28 cellular contexts compared by ENCODE assay signal in genomic region chr1:230501845-230502244, GRCh38.
DNase-seq lines count a peak whose midpoint lies in the region; ATAC-seq and TF ChIP-seq lines count a peak whose summit lies in the region.
"Had no signal": no experiment of that assay in that cellular context is flagged by ENCODE, and none has a peak within 500 bp of the region (broad histone marks: within the 10 kb centered on the region; RNA-seq: fewer than 3 reads in every experiment).

No MANE protein-coding gene starts in this region.

- intact Hi-C loops in IMR-90 (cut with micrococcal nuclease) = no loop called here

- H3K4me2 ChIP-seq in IMR-90 (ENCODE audit: low read depth, low read length) (no peak overlapping the region), GM23248 (ENCODE audit: unreplicated experiment) (no peak overlapping the region)
- H3K4me2 ChIP-seq: GM23338 had no signal

- no peak overlapping the region for H2AK9ac ChIP-seq in IMR-90 (replicated peaks; ENCODE audit: low read depth, low read length, poor library complexity)

- no peak overlapping the region for H4K91ac ChIP-seq in IMR-90 (ENCODE audit: insufficient read depth, low read depth, low read length)

- H4K8ac ChIP-seq in IMR-90 (ENCODE audit: low read depth in 2 of 2, low read length in 2 of 2) = no peak overlapping the region

- H3K23ac ChIP-seq in IMR-90 (ENCODE audit: low read depth, low read length) = no peak overlapping the region

- TF ChIP-seq CTCF in IMR-90 (conservative IDR thresholded peaks at IDR 0.05; ENCODE audit: low read depth, low read length) (no peak), foreskin keratinocyte (conservative IDR thresholded peaks at IDR 0.05) (no peak)

- no CpG with 5 or more reads among the region's 1 CpG for whole genome bisulfite sequencing in IMR-90 (ENCODE audit: extremely low coverage in 2 of 2, insufficient read length in 1 of 2), 2 experiments
- whole genome bisulfite sequencing in GM23248 (ENCODE audit: low coverage in 1 of 2, low lambda C conversion rate in 2 of 2, missing lambda C conversion rate in 2 of 2), 2 experiments = 24 to 50% methylated on average over 1 of the region's 1 CpG

- H3K79me2 ChIP-seq in GM23248 (ENCODE audit: insufficient read depth) = no peaks in the 10 kb centered on the region

- no peak for TF ChIP-seq POLR2A in IMR-90 (IDR thresholded peaks at IDR 0.05; ENCODE audit: low read depth, low read length)

- DNase-seq in IMR-90 (no peak), RPMI8226 (peak; percentile 49), foreskin keratinocyte (peak; percentile 18 to 22), myocyte (ENCODE audit: low read depth) (peak; percentile 93), SIG-M5 treated with dmso at 0.1 percent for 504 hours (lab: John Stamatoyannopoulos, UW; ENCODE audit: unreplicated experiment) (no peak), NCI-H446 (lab: John Stamatoyannopoulos, UW) (no peak), GM23248 (no peak)
- DNase-seq in activated CD4-positive, alpha-beta T cell treated with anti-CD3 and anti-CD28 coated beads, Interleukin-2, amount 50 U/mL, for 1 hour = no peak
- DNase-seq: activated CD4-positive, alpha-beta T cell treated with anti-CD3 and anti-CD28 coated beads for 1 hour; activated CD8-positive, alpha-beta memory T cell treated with anti-CD3 and anti-CD28 coated beads for 24 hours; activated gamma-delta T cell treated with Interleukin-2 at 50 U/mL for 16 hours; activated T-cell treated with anti-CD3 and anti-CD28 coated beads, Interleukin-2, amount 50 U/mL, for 1 hour; effector memory CD4-positive, alpha-beta T cell; gastrocnemius medialis; KBM-7; MV-4-11; NCI-H1694; NCI-H226; occipital lobe; SIG-M5; spleen; stimulated activated CD4-positive, alpha-beta T cell treated with anti-CD3 and anti-CD28 coated beads, Interleukin-4, amount 100 ng/mL, for 4 hours; stimulated activated naive CD4-positive, alpha-beta T cell treated with Interleukin-2 at 50 U/mL for 16 hours; T-helper 1 cell had no signal

- dilution Hi-C loops in IMR-90 (cut with HindIII; ENCODE audit: low sequenced_read_pairs, unreplicated experiment) = no loop called here

- no peaks in the 10 kb centered on the region for H3F3A ChIP-seq in GM23248 (ENCODE audit: insufficient read depth)

- ATAC-seq in IMR-90 (ENCODE audit: low read depth) = no peak
- no peak for ATAC-seq in foreskin keratinocyte
- ATAC-seq: gastrocnemius medialis, GM23338 had no signal

- no TSS peak for BruUV-seq in IMR-90 (replicated peaks; lab: Mats Ljungman, UMichigan)

- H3K9me1 ChIP-seq in IMR-90 (ENCODE audit: insufficient read depth, low read length) = no peaks in the 10 kb centered on the region

- no peak overlapping the region for H2AK5ac ChIP-seq in IMR-90 (ENCODE audit: low read depth, low read length)

- H3K4ac ChIP-seq in IMR-90 (ENCODE audit: low read depth, low read length) = no peak overlapping the region

- H3K27me3 ChIP-seq in IMR-90 (ENCODE audit: control insufficient read depth, insufficient read depth, low read length) (no peaks in the 10 kb centered on the region), foreskin keratinocyte (peaks cover 13% of the 10 kb centered on the region), GM23248 (replicated peaks; ENCODE audit: insufficient read depth) (no peaks in the 10 kb centered on the region; the same call in 1 of the 2 replicates)
- H3K27me3 ChIP-seq: gastrocnemius medialis had no signal

- H3K27ac ChIP-seq in IMR-90 (ENCODE audit: insufficient read depth, low read length) = no peak overlapping the region
- H3K27ac ChIP-seq in foreskin keratinocyte = no peak overlapping the region
- H3K27ac ChIP-seq in GM23248 = no peak overlapping the region
- H3K27ac ChIP-seq: C4-2B, esophagus muscularis mucosa, gastrocnemius medialis, spleen, thoracic aorta had no signal

- POLR2A ChIA-PET in IMR-90 (lab: Charles Lee; ENCODE audit: unreplicated experiment) = no interaction called here

- H3K9me3 ChIP-seq in IMR-90 (ENCODE audit: control insufficient read depth, insufficient read depth, low read length) (no peaks in the 10 kb centered on the region; the same call in 1 of the 2 replicates), GM23248 (ENCODE audit: low read depth) (no peaks in the 10 kb centered on the region)
- H3K9me3 ChIP-seq: esophagus muscularis mucosa, gastrocnemius medialis, spleen, thoracic aorta had no signal

- no peak overlapping the region for H2BK120ac ChIP-seq in IMR-90 (ENCODE audit: low read depth, low read length)

- no peaks in the 10 kb centered on the region for H3K36me3 ChIP-seq in IMR-90 (ENCODE audit: control insufficient read depth, insufficient read depth, low read length)
- no peaks in the 10 kb centered on the region for H3K36me3 ChIP-seq in GM23248 (ENCODE audit: low read depth)
- H3K36me3 ChIP-seq: esophagus muscularis mucosa, gastrocnemius medialis, spleen, thoracic aorta had no signal

- H3K9ac ChIP-seq in IMR-90 (ENCODE audit: low read depth, low read length) = no peak overlapping the region
- no peak overlapping the region for H3K9ac ChIP-seq in GM23248

- H3K56ac ChIP-seq in IMR-90 (ENCODE audit: extremely low read depth, insufficient read depth, low read length) = no peak overlapping the region

- H3K4me3 ChIP-seq in IMR-90 (ENCODE audit: insufficient read depth, low read depth, low read length) = no peak overlapping the region
- H3K4me3 ChIP-seq in GM23248 = no peak overlapping the region
- H3K4me3 ChIP-seq: esophagus muscularis mucosa, gastrocnemius medialis, GM23338, spleen, thoracic aorta had no signal

- H3K18ac ChIP-seq in IMR-90 (ENCODE audit: low read depth, low read length) = no peak overlapping the region

- H3K4me1 ChIP-seq in IMR-90 (ENCODE audit: control insufficient read depth, insufficient read depth, low read length) (no peaks in the 10 kb centered on the region), foreskin keratinocyte (no peaks in the 10 kb centered on the region), GM23248 (ENCODE audit: insufficient read depth) (no peaks in the 10 kb centered on the region)
- H3K4me1 ChIP-seq: esophagus muscularis mucosa, gastrocnemius medialis, spleen had no signal

- no peak overlapping the region for H3K14ac ChIP-seq in IMR-90 (replicated peaks; ENCODE audit: low read depth, low read length)

- H4K20me1 ChIP-seq in IMR-90 (ENCODE audit: insufficient read depth, low read length) = no peaks in the 10 kb centered on the region
- H4K20me1 ChIP-seq in GM23248 (ENCODE audit: insufficient read depth) = no peaks in the 10 kb centered on the region

- TF ChIP-seq RAD21 in IMR-90 (IDR thresholded peaks at IDR 0.05; ENCODE audit: low read length) = no peak

- CTCF ChIA-PET in IMR-90 (lab: Yijun Ruan, JAX) = no interaction called here

- H2BK20ac ChIP-seq in IMR-90 (ENCODE audit: low read depth, low read length) = no peak overlapping the region

- H3K9me2 ChIP-seq in GM23248 (ENCODE audit: insufficient read depth) = no peaks in the 10 kb centered on the region

- in situ Hi-C loops in IMR-90 (cut with MboI; ENCODE audit: low sequenced_read_pairs) = no loop called here
- in situ Hi-C loops in GM23248 (cut with MboI) = no loop called here

- H2BK15ac ChIP-seq in IMR-90 (ENCODE audit: low read depth, low read length) = no peak overlapping the region

- no peaks in the 10 kb centered on the region for H3K79me1 ChIP-seq in IMR-90 (ENCODE audit: low read depth in 1 of 2, low read length in 2 of 2)

- no peak overlapping the region for H2BK5ac ChIP-seq in IMR-90 (ENCODE audit: low read depth, low read length, poor library complexity, severe bottlenecking)

- H2AFZ ChIP-seq in IMR-90 (replicated peaks; ENCODE audit: low read length, poor library complexity) (no peak overlapping the region), GM23248 (no peak overlapping the region)
- H2AFZ ChIP-seq: GM23338 had no signal

- no peak overlapping the region for H4K5ac ChIP-seq in IMR-90 (ENCODE audit: low read depth, low read length)

TF ChIP-seq in IMR-90, 13 proteins besides CTCF, POLR2A, EP300 and RAD21:
- no peak for TF ChIP-seq FOS (IDR thresholded peaks at IDR 0.05; ENCODE audit: low read depth, low read length)
- no peak for TF ChIP-seq SMC3 (IDR thresholded peaks at IDR 0.05; ENCODE audit: low read depth, low read length)
- TF ChIP-seq CEBPB (IDR thresholded peaks at IDR 0.05; ENCODE audit: low read depth, low read length) = no peak
- TF ChIP-seq USF2 (IDR thresholded peaks at IDR 0.05; ENCODE audit: low read depth, low read length) = peak; percentile 17; the same call in 1 of the 2 replicates
- TF ChIP-seq RCOR1 (IDR thresholded peaks at IDR 0.05; ENCODE audit: insufficient replicate concordance, low read length) = no peak

Comparison
In these comparisons a context has a peak if more than half of its experiments do, and no peak if none do; other contexts are left out.
1. DNase-seq: peak in RPMI8226 (single experiment), foreskin keratinocyte (2 of 2) and myocyte (single experiment); none in IMR-90 (single experiment), SIG-M5 treated with dmso at 0.1 percent for 504 hours (single experiment), NCI-H446 (0 of 2), activated CD4-positive, alpha-beta T cell treated with anti-CD3 and anti-CD28 coated beads, Interleukin-2, amount 50 U/mL, for 1 hour (single experiment) and GM23248 (single experiment).